ENCODE assay signal across 14 cellular contexts in genomic region chr1:91161166-91161565, GRCh38.
DNase-seq lines count a peak whose midpoint lies in the region; ATAC-seq and TF ChIP-seq lines count a peak whose summit lies in the region.
"Had no signal": no experiment of that assay in that cellular context is flagged by ENCODE, and none has a peak within 500 bp of the region (broad histone marks: within the 10 kb centered on the region; RNA-seq: fewer than 3 reads in every experiment).

No MANE protein-coding gene starts in this region.

- no peak for TF ChIP-seq CTCF in esophagus muscularis mucosa (IDR thresholded peaks at IDR 0.05)
- no peak for TF ChIP-seq CTCF in parathyroid adenoma (IDR thresholded peaks at IDR 0.05)
- no peak for TF ChIP-seq CTCF in right atrium auricular region (IDR thresholded peaks at IDR 0.05)

- no peak overlapping the region for H3K4me3 Mint-ChIP-seq in T-helper 17 cell
- H3K4me3 Mint-ChIP-seq: CD4-positive, CD25-positive, alpha-beta regulatory T cell; CD8-positive, alpha-beta T cell; H9; HFFc6 had no signal

- H3K9me3 ChIP-seq in T-helper 17 cell (ENCODE audit: control insufficient read depth, low read length, poor library complexity, severe bottlenecking) = no peaks in the 10 kb centered on the region
- H3K9me3 ChIP-seq in esophagus muscularis mucosa = no peaks in the 10 kb centered on the region
- no peaks in the 10 kb centered on the region for H3K9me3 ChIP-seq in parathyroid adenoma (ENCODE audit: control insufficient read depth, low read length)
- no peaks in the 10 kb centered on the region for H3K9me3 ChIP-seq in right atrium auricular region
- H3K9me3 ChIP-seq: Caco-2 had no signal

- H3K36me3 ChIP-seq in esophagus muscularis mucosa (no peaks in the 10 kb centered on the region), parathyroid adenoma (ENCODE audit: control insufficient read depth, insufficient read depth, low read length) (no peaks in the 10 kb centered on the region), right atrium auricular region (no peaks in the 10 kb centered on the region)

- no peak for TF ChIP-seq POLR2A in esophagus muscularis mucosa (IDR thresholded peaks at IDR 0.05; ENCODE audit: low read depth)

- H3K27ac Mint-ChIP-seq in T-helper 17 cell = peak overlapping the region; percentile 51
- H3K27ac Mint-ChIP-seq: CD4-positive, CD25-positive, alpha-beta regulatory T cell; CD8-positive, alpha-beta T cell; HFFc6 had no signal

- H3K4me2 ChIP-seq in parathyroid adenoma (ENCODE audit: low read length) = peak overlapping the region; percentile 5

- peaks cover 0 to 4% (median 2%) of the 10 kb centered on the region in 4 donors for H3K4me1 ChIP-seq in esophagus muscularis mucosa
- peaks cover 10% of the 10 kb centered on the region for H3K4me1 ChIP-seq in parathyroid adenoma
- H3K4me1 ChIP-seq in right atrium auricular region = no peaks in the 10 kb centered on the region
- H3K4me1 ChIP-seq: Caco-2 had no signal

- H3K4me3 ChIP-seq in esophagus muscularis mucosa (no peak overlapping the region), parathyroid adenoma (ENCODE audit: low read depth, low read length) (no peak overlapping the region), right atrium auricular region (no peak overlapping the region)

- TF ChIP-seq EP300 in esophagus muscularis mucosa (IDR thresholded peaks at IDR 0.05) = no peak

- WGBS in esophagus muscularis mucosa = 90% methylated on average over 9 of the region's 9 CpGs

- intact Hi-C loops in esophagus muscularis mucosa (cut with DNase I) = loop anchor here (10.0 kb wide), 1 partner anchor 446 kb away; the partner anchor contains the start of gene BARHL2

- no peaks in the 10 kb centered on the region for H3K36me3 Mint-ChIP-seq in T-helper 17 cell (ENCODE audit: low read depth)
- H3K36me3 Mint-ChIP-seq: CD4-positive, CD25-positive, alpha-beta regulatory T cell; CD8-positive, alpha-beta T cell had no signal

- no peaks in the 10 kb centered on the region for H3K27me3 ChIP-seq in esophagus muscularis mucosa
- no peaks in the 10 kb centered on the region for H3K27me3 ChIP-seq in parathyroid adenoma (ENCODE audit: control insufficient read depth, insufficient read depth, low read length)
- H3K27me3 ChIP-seq in right atrium auricular region = no peaks in the 10 kb centered on the region

- H3K27ac ChIP-seq in esophagus muscularis mucosa (replicated peaks in 1 of 4) (no peak overlapping the region), parathyroid adenoma (peak overlapping the region; percentile 68), right atrium auricular region (no peak overlapping the region)

- H3K9ac ChIP-seq in parathyroid adenoma = no peak overlapping the region

- DNase-seq in T-helper 17 cell = no peak
- peak; percentile 62 for DNase-seq in esophagus muscularis mucosa (ENCODE audit: extremely low spot score)
- no peak for DNase-seq in activated T-cell treated with anti-CD3 and anti-CD28 coated beads, Interleukin-2, amount 50 U/mL, for 1 hour
- no peak for DNase-seq in SW480 (ENCODE audit: low spot score)
- no peak for DNase-seq in right atrium auricular region (ENCODE audit: low spot score)
- DNase-seq: C1 segment of cervical spinal cord; Caco-2; CD4-positive, CD25-positive, alpha-beta regulatory T cell; CD8-positive, alpha-beta T cell; DMS153; DND-41; H9; HFFc6 had no signal

- H2AFZ ChIP-seq in parathyroid adenoma = peak overlapping the region; percentile 60

- no peak for ATAC-seq in T-helper 17 cell
- ATAC-seq: CD8-positive, alpha-beta T cell had no signal

- peaks cover 12% of the 10 kb centered on the region for H3K27me3 Mint-ChIP-seq in T-helper 17 cell
- H3K27me3 Mint-ChIP-seq: CD4-positive, CD25-positive, alpha-beta regulatory T cell had no signal

- no peaks in the 10 kb centered on the region for H3K79me2 ChIP-seq in parathyroid adenoma

- H3K4me1 Mint-ChIP-seq in T-helper 17 cell = peaks cover 12% of the 10 kb centered on the region
- H3K4me1 Mint-ChIP-seq: CD4-positive, CD25-positive, alpha-beta regulatory T cell had no signal
